ENCODE assay signal across 20 cellular contexts in the genomic region with DNA sequence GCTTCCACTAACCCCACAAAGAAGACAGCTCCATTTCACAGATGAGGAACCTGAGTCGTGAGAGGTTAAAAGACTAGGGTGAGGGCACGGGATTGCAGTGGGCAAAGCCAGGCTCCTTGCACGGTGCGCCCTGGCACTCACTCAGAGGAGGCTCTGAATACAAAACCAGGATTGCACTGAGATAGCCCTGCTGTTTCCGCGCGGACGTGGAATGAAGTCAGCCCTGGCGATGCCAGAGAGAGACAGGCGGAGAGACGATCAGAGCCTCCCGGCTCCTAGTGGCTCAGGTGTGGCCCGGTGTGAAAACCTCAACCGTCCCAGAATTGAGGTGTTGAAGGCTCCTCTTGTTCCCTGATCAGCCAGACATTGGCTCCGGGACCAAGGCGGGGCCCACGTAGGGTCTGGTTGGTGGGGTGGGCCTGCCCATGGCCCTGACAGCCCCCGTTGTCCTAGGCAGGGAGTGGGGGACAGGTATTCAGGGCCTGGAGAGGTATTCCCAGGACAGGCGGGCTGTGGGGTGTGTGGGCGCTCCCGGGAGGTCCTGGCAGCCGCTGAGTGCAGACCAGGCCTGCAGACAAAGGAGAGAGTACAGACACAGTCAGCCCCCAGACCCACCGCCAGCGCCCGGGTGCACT. TPM values are rescaled to one million over a fixed set of nuclear protein-coding genes. Genes with fewer than 3 reads are reported as not detected.
A peak's percentile ranks its signal among the peaks of the same experiment; 100 is the strongest.
DNase-seq lines count a peak whose midpoint lies in the region; ATAC-seq and TF ChIP-seq lines count a peak whose summit lies in the region.
"Had no signal": no experiment of that assay in that cellular context is flagged by ENCODE, and none has a peak within 500 bp of the region (broad histone marks: within the 10 kb centered on the region; RNA-seq: fewer than 3 reads in every experiment).

No MANE protein-coding gene starts in this region.

- no peak overlapping the region for H3K27ac ChIP-seq in left ventricle myocardium inferior (replicated peaks)
- H3K27ac ChIP-seq in neural progenitor cell = no peak overlapping the region
- H3K27ac ChIP-seq in aorta (ENCODE audit: low read depth in 1 of 2, low read length in 2 of 2) = no peak overlapping the region
- H3K27ac ChIP-seq: 22Rv1; BLaER1 treated with 17β-estradiol and CSF1 and Interleukin-3, amounts not matched to agents 10 nM and 100 nM had no signal

- H3K9ac ChIP-seq in neural progenitor cell = no peak overlapping the region
- H3K9ac ChIP-seq: BLaER1 treated with 17β-estradiol and CSF1 and Interleukin-3, amounts not matched to agents 10 nM and 100 nM had no signal

- POLR2A ChIA-PET in WTC11 (lab: Charles Lee) = no interaction called here

- TF ChIP-seq CTCF in left ventricle myocardium inferior (IDR thresholded peaks at IDR 0.05; ENCODE audit: borderline replicate concordance) (no peak), WTC11 (IDR thresholded peaks at IDR 0.05) (no peak), neural progenitor cell (IDR thresholded peaks at IDR 0.05) (no peak), mucosa of descending colon (IDR thresholded peaks at IDR 0.05) (no peak)

- CTCF ChIA-PET in WTC11 (lab: Charles Lee) = no interaction called here

- intact Hi-C loops in Right ventricle myocardium superior (cut with DNase I) = no loop called here
- intact Hi-C loops in left ventricle myocardium inferior (cut with micrococcal nuclease) = no loop called here
- intact Hi-C loops in aorta (cut with DNase I) = no loop called here
- intact Hi-C loops in mucosa of descending colon (cut with DNase I, micrococcal nuclease) = no loop called here

- H3K4me3 ChIP-seq in left ventricle myocardium inferior (no peak overlapping the region), neural progenitor cell (no peak overlapping the region), aorta (ENCODE audit: low read length in 2 of 2) (no peak overlapping the region), mucosa of descending colon (no peak overlapping the region)
- H3K4me3 ChIP-seq: BLaER1 treated with 17β-estradiol and CSF1 and Interleukin-3, amounts not matched to agents 10 nM and 100 nM had no signal

- H4K20me1 ChIP-seq in neural progenitor cell (ENCODE audit: low read depth) = no peaks in the 10 kb centered on the region

- peaks cover 36% of the 10 kb centered on the region for H3F3A ChIP-seq in neural progenitor cell (ENCODE audit: low read depth)

- H3K4me1 ChIP-seq in left ventricle myocardium inferior (peaks cover 17% of the 10 kb centered on the region), neural progenitor cell (peaks cover 67% of the 10 kb centered on the region), aorta (ENCODE audit: control insufficient read depth in 1 of 2, insufficient read depth in 2 of 2, low read length in 2 of 2) (no peaks in the 10 kb centered on the region), mucosa of descending colon (ENCODE audit: low read depth) (peaks cover 2% of the 10 kb centered on the region)

- H3K9me3 Mint-ChIP-seq in WTC11 (peaks cover 3% of the 10 kb centered on the region; the same call in 1 of the 2 replicates), neural progenitor cell (no peaks in the 10 kb centered on the region)

- peaks cover 10% of the 10 kb centered on the region for H3K27me3 Mint-ChIP-seq in WTC11 (ENCODE audit: low read depth)
- H3K27me3 Mint-ChIP-seq in neural progenitor cell (ENCODE audit: insufficient read depth, low read depth) = peaks cover 12% of the 10 kb centered on the region

- H3K27me3 ChIP-seq in left ventricle myocardium inferior (ENCODE audit: low read depth) (no peaks in the 10 kb centered on the region), neural progenitor cell (no peaks in the 10 kb centered on the region), aorta (ENCODE audit: control insufficient read depth in 1 of 2, insufficient read depth in 2 of 2, low read length in 1 of 2) (no peaks in the 10 kb centered on the region)

- H3K36me3 ChIP-seq in left ventricle myocardium inferior = no peaks in the 10 kb centered on the region
- no peaks in the 10 kb centered on the region for H3K36me3 ChIP-seq in neural progenitor cell
- no peaks in the 10 kb centered on the region for H3K36me3 ChIP-seq in aorta (ENCODE audit: control insufficient read depth in 1 of 2, insufficient read depth in 2 of 2, low read length in 1 of 2)
- H3K36me3 ChIP-seq in mucosa of descending colon (ENCODE audit: low read depth) = no peaks in the 10 kb centered on the region
- H3K36me3 ChIP-seq: BLaER1 treated with 17β-estradiol and CSF1 and Interleukin-3, amounts not matched to agents 10 nM and 100 nM had no signal

- peak overlapping the region; percentile 29 for H3K4me2 ChIP-seq in neural progenitor cell
- H3K4me2 ChIP-seq: BLaER1 treated with 17β-estradiol and CSF1 and Interleukin-3, amounts not matched to agents 10 nM and 100 nM had no signal

- H3K27ac Mint-ChIP-seq in WTC11 (no peak overlapping the region), neural progenitor cell (no peak overlapping the region)

- no peak for ATAC-seq in Right ventricle myocardium superior (ENCODE audit: poor library complexity)
- ATAC-seq in WTC11 = no peak
- ATAC-seq in aorta (ENCODE audit: low FRiP score) = peak; percentile 12
- ATAC-seq in mucosa of descending colon = no peak

- WGBS in aorta, 2 donors = 90 to 95% methylated on average over 25 of the region's 25 CpGs

- H3K36me3 Mint-ChIP-seq in WTC11 (no peaks in the 10 kb centered on the region), neural progenitor cell (no peaks in the 10 kb centered on the region)

- H2AFZ ChIP-seq in neural progenitor cell (replicated peaks) = no peak overlapping the region

- H3K4me3 Mint-ChIP-seq in WTC11 (no peak overlapping the region), neural progenitor cell (no peak overlapping the region)

- H3K9me3 ChIP-seq in left ventricle myocardium inferior (replicated peaks) (no peaks in the 10 kb centered on the region), neural progenitor cell (ENCODE audit: low read depth) (no peaks in the 10 kb centered on the region), aorta (ENCODE audit: control insufficient read depth, low read length) (no peaks in the 10 kb centered on the region), mucosa of descending colon (no peaks in the 10 kb centered on the region)
- H3K9me3 ChIP-seq: BLaER1 treated with 17β-estradiol and CSF1 and Interleukin-3, amounts not matched to agents 10 nM and 100 nM had no signal

- DNase-seq in Right ventricle myocardium superior (peak; percentile 31), left ventricle myocardium inferior (no peak), WTC11 (ENCODE audit: low spot score) (no peak), neural progenitor cell (ENCODE audit: low spot score) (peak; percentile 25), aorta (peak; percentile 38 to 62), cortex of kidney (lab: John Stamatoyannopoulos, UW) (no peak), mucosa of descending colon (no peak), DMS79 (lab: John Stamatoyannopoulos, UW) (no peak)
- DNase-seq: DMS 273 treated with DMSO at 0.1 percent for 48 hours; KG1; NCI-H1092; NCI-H187; NCI-H69; NK-92 treated with Interleukin-12 subunit alpha and Interleukin-12 subunit beta, amount 100 ng/mL, for 24 hours; SIG-M5 had no signal

- no peaks in the 10 kb centered on the region for H3K79me2 ChIP-seq in neural progenitor cell (ENCODE audit: low read depth)

- H3K4me1 Mint-ChIP-seq in WTC11 (peaks cover 70% of the 10 kb centered on the region), neural progenitor cell (peaks cover 62% of the 10 kb centered on the region)

TF ChIP-seq in WTC11, 78 proteins besides CTCF, POLR2A, EP300 and RAD21:
- TF ChIP-seq NR2C2 (CRISPR knock-in tag; IDR thresholded peaks at IDR 0.05) = no peak
- TF ChIP-seq TP53 (CRISPR knock-in tag; IDR thresholded peaks at IDR 0.05) = 0 out of 2 replicates have a peak, but pooled peaks have one; percentile 40

RNA-seq across cellular contexts. Expression of a gene that starts 43.1 kb away (rescaled TPM):
- total RNA-seq in Right ventricle myocardium superior (0.22 TPM), left ventricle myocardium inferior (0.38 TPM), WTC11 (2021) (not detected in 3 replicates), neural progenitor cell (ENCODE audit: low replicate concordance) (0.09 TPM in 1 of 2 replicates, not detected in the other), aorta (not detected), mucosa of descending colon (not detected)
- not detected for polyA plus RNA-seq in aorta
- total RNA-seq: H4, HT-29, M059J had no signal

Comparison
In these comparisons a context has a peak if more than half of its experiments do, and no peak if none do; other contexts are left out.
1. DNase-seq: peak in Right ventricle myocardium superior (single experiment), neural progenitor cell (single experiment) and aorta (2 of 2); none in left ventricle myocardium inferior (single experiment), WTC11 (single experiment), cortex of kidney (single experiment), mucosa of descending colon (0 of 3) and DMS79 (single experiment).